Comparison of ENCODE assay signal across 11 cellular contexts in the genomic region with DNA sequence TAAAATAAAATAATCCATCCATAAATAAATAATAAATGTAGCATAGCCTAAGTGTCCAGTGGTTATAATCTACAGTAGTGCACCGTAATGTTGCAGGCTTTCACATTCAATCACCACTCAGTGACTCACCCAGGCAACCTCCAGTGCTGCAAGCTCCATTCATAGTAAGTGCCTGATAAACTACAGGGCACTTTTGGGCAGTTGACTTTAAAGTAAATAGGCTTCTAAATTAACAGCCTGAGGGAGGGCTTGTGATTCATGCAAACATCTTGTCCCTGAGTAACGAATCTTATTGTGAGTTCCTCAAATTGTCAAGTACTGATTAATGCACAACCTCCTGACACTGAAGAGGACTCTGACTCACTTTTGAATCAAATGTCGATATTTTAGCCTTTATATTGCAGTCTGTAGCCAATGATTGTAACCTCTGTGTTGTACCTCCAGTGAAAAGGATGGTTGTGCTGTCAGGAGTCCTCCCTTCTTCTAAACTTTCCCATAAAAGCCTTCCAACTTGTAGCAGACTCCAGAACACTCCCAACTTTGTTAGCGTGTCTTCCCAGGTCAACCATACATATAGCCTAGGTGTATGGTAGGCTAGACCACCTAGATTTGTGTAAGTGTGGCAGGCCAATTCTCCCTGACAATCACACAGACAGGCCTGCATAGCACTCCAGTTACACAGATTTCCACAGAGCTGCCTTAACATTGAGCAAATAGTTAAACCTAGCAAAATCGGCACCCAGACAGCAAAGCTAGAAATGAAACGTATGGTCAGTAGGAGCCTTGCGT. TPM values are rescaled to one million over a fixed set of nuclear protein-coding genes. Genes with fewer than 3 reads are reported as not detected.
DNase-seq lines count a peak whose midpoint lies in the region; ATAC-seq and TF ChIP-seq lines count a peak whose summit lies in the region.
"Had no signal": no experiment of that assay in that cellular context is flagged by ENCODE, and none has a peak within 500 bp of the region (broad histone marks: within the 10 kb centered on the region; RNA-seq: fewer than 3 reads in every experiment).

No MANE protein-coding gene starts in this region.

- no peaks in the 10 kb centered on the region for H3K79me2 ChIP-seq in PC-9 (ENCODE audit: low read depth)

- H3K4me1 ChIP-seq in PC-9 (replicated peaks; ENCODE audit: insufficient read depth) = peaks cover 21% of the 10 kb centered on the region
- H3K4me1 ChIP-seq: tibial artery had no signal

- no peak for TF ChIP-seq CTCF in PC-9 (conservative IDR thresholded peaks at IDR 0.05)
- TF ChIP-seq CTCF in fibroblast of mammary gland (conservative IDR thresholded peaks at IDR 0.05; ENCODE audit: control insufficient read depth, insufficient read depth, low read depth, low read length) = no peak

- peak overlapping the region; percentile 71 for H3K27ac ChIP-seq in PC-9
- H3K27ac ChIP-seq: tibial artery had no signal

- H3K4me3 ChIP-seq in PC-9 (no peak overlapping the region), fibroblast of mammary gland (ENCODE audit: control insufficient read depth, low read depth, low read length) (no peak overlapping the region)
- H3K4me3 ChIP-seq: tibial artery had no signal

- POLR2A ChIA-PET in PC-9 (lab: Charles Lee; ENCODE audit: unreplicated experiment) = interaction anchor here (0.6 kb wide), 2 partner anchors 46 to 336 kb away, joined by 3 to 4 read pairs; no protein-coding TSS in a partner anchor

- intact Hi-C loops in PC-9 (cut with micrococcal nuclease; ENCODE audit: unreplicated experiment) = loop anchor here (1.0 to 5.0 kb wide), 2 partner anchors 369 to 399 kb away; no protein-coding TSS in a partner anchor

- no peaks in the 10 kb centered on the region for H3K4me1 Mint-ChIP-seq in activated T-cell treated with anti-CD3 and anti-CD28 coated beads, Interleukin-2, amount 50 U/mL, for 72 hours (ENCODE audit: low read depth)
- peaks cover 2% of the 10 kb centered on the region for H3K4me1 Mint-ChIP-seq in activated T-cell treated with anti-CD3 and anti-CD28 coated beads, Interleukin-2, amount 50 U/mL, for 4 hours (ENCODE audit: low read depth)
- peaks cover 7% of the 10 kb centered on the region for H3K4me1 Mint-ChIP-seq in stimulated activated memory B cell treated with anti-CD40 and anti-IgM and Interleukin-4, amounts not matched to agents 10 μg/mL and 1 μg/mL and 100 μg/mL, for 72 hours

- peaks cover 0 to 4% of the 10 kb centered on the region in 2 donors for H3K9me3 Mint-ChIP-seq in activated T-cell treated with anti-CD3 and anti-CD28 coated beads, Interleukin-2, amount 50 U/mL, for 72 hours
- peaks cover 6% of the 10 kb centered on the region for H3K9me3 Mint-ChIP-seq in activated T-cell treated with anti-CD3 and anti-CD28 coated beads, Interleukin-2, amount 50 U/mL, for 4 hours
- peaks cover 3% of the 10 kb centered on the region for H3K9me3 Mint-ChIP-seq in stimulated activated memory B cell treated with anti-CD40 and anti-IgM and Interleukin-4, amounts not matched to agents 10 μg/mL and 1 μg/mL and 100 μg/mL, for 72 hours

- no peak overlapping the region for H3K4me3 Mint-ChIP-seq in activated T-cell treated with anti-CD3 and anti-CD28 coated beads, Interleukin-2, amount 50 U/mL, for 72 hours
- no peak overlapping the region for H3K4me3 Mint-ChIP-seq in activated T-cell treated with anti-CD3 and anti-CD28 coated beads, Interleukin-2, amount 50 U/mL, for 4 hours
- H3K4me3 Mint-ChIP-seq in stimulated activated memory B cell treated with anti-CD40 and anti-IgM and Interleukin-4, amounts not matched to agents 10 μg/mL and 1 μg/mL and 100 μg/mL, for 72 hours = no peak overlapping the region
- H3K4me3 Mint-ChIP-seq: brain had no signal

- no peak overlapping the region for H3K27ac Mint-ChIP-seq in activated T-cell treated with anti-CD3 and anti-CD28 coated beads, Interleukin-2, amount 50 U/mL, for 72 hours
- peak overlapping the region; percentile 39 for H3K27ac Mint-ChIP-seq in stimulated activated memory B cell treated with anti-CD40 and anti-IgM and Interleukin-4, amounts not matched to agents 10 μg/mL and 1 μg/mL and 100 μg/mL, for 72 hours

- H3F3A ChIP-seq in PC-9 (ENCODE audit: insufficient read depth, low read depth) = peaks cover 19% of the 10 kb centered on the region

- no peaks in the 10 kb centered on the region for H3K9me2 ChIP-seq in PC-9 (ENCODE audit: insufficient read depth)

- peaks cover 5% of the 10 kb centered on the region; the same call in 1 of the 2 replicates for H3K9me3 ChIP-seq in PC-9 (ENCODE audit: insufficient read depth, low read depth)
- H3K9me3 ChIP-seq: tibial artery had no signal

- H3K4me2 ChIP-seq in PC-9 = peak overlapping the region; percentile 45

- no peaks in the 10 kb centered on the region for H3K27me3 Mint-ChIP-seq in activated T-cell treated with anti-CD3 and anti-CD28 coated beads, Interleukin-2, amount 50 U/mL, for 72 hours (ENCODE audit: low read depth)
- H3K27me3 Mint-ChIP-seq in activated T-cell treated with anti-CD3 and anti-CD28 coated beads, Interleukin-2, amount 50 U/mL, for 4 hours (ENCODE audit: low read depth) = no peaks in the 10 kb centered on the region
- no peaks in the 10 kb centered on the region for H3K27me3 Mint-ChIP-seq in stimulated activated memory B cell treated with anti-CD40 and anti-IgM and Interleukin-4, amounts not matched to agents 10 μg/mL and 1 μg/mL and 100 μg/mL, for 72 hours
- H3K27me3 Mint-ChIP-seq: brain had no signal

- ATAC-seq in activated T-cell treated with anti-CD3 and anti-CD28 coated beads, Interleukin-2, amount 50 U/mL, for 72 hours (replicated peaks in 1 of 2) = peak; percentile 82 to 90
- no peak for ATAC-seq in activated T-cell treated with anti-CD3 and anti-CD28 coated beads, Interleukin-2, amount 50 U/mL, for 4 hours
- no peak for ATAC-seq in stimulated activated memory B cell treated with anti-CD40 and anti-IgM and Interleukin-4, amounts not matched to agents 10 μg/mL and 1 μg/mL and 100 μg/mL, for 72 hours
- ATAC-seq in HG02759 (IDR thresholded peaks at IDR 0.05; ENCODE audit: unreplicated experiment) = no peak

- DNase-seq in activated T-cell treated with anti-CD3 and anti-CD28 coated beads, Interleukin-2, amount 50 U/mL, for 72 hours = peak; percentile 24 to 34
- no peak for DNase-seq in activated T-cell treated with anti-CD3 and anti-CD28 coated beads, Interleukin-2, amount 50 U/mL, for 4 hours
- DNase-seq in PC-9 = peak; percentile 71 to 99
- peak; percentile 96 for DNase-seq in fibroblast of mammary gland (ENCODE audit: low read depth)
- DNase-seq in iPS-NIHi11 (ENCODE audit: low spot score) = no peak
- no peak for DNase-seq in putamen (ENCODE audit: low spot score)
- DNase-seq: COR-L47, tibial artery had no signal

- no peaks in the 10 kb centered on the region for H4K20me1 ChIP-seq in PC-9 (ENCODE audit: insufficient read depth)

- H3K27me3 ChIP-seq in PC-9 (ENCODE audit: insufficient read depth, low read depth) = no peaks in the 10 kb centered on the region
- H3K27me3 ChIP-seq: tibial artery had no signal

- BruUV-seq in PC-9 (replicated peaks; lab: Mats Ljungman, UMichigan) = no TSS peak

- CTCF ChIA-PET in PC-9 (lab: Charles Lee) = interaction anchor here (0.5 to 1.0 kb wide), 4 partner anchors 148 to 648 kb away, joined by 3 to 7 read pairs (median 4); no protein-coding TSS in a partner anchor

- no peak overlapping the region for H2AFZ ChIP-seq in PC-9

- H3K36me3 ChIP-seq in PC-9 (ENCODE audit: low read depth) = no peaks in the 10 kb centered on the region
- H3K36me3 ChIP-seq: tibial artery had no signal

- peaks cover 2 to 5% of the 10 kb centered on the region in 2 donors for H3K36me3 Mint-ChIP-seq in activated T-cell treated with anti-CD3 and anti-CD28 coated beads, Interleukin-2, amount 50 U/mL, for 72 hours (ENCODE audit: insufficient read depth in 2 of 2)
- no peaks in the 10 kb centered on the region for H3K36me3 Mint-ChIP-seq in activated T-cell treated with anti-CD3 and anti-CD28 coated beads, Interleukin-2, amount 50 U/mL, for 4 hours (ENCODE audit: insufficient read depth)
- no peaks in the 10 kb centered on the region for H3K36me3 Mint-ChIP-seq in stimulated activated memory B cell treated with anti-CD40 and anti-IgM and Interleukin-4, amounts not matched to agents 10 μg/mL and 1 μg/mL and 100 μg/mL, for 72 hours
- H3K36me3 Mint-ChIP-seq: brain had no signal

RNA-seq across cellular contexts. Expression of gene BICD1, which starts 54.9 kb away (rescaled TPM):
- total RNA-seq in activated T-cell treated with anti-CD3 and anti-CD28 coated beads, Interleukin-2, amount 50 U/mL, for 72 hours = 10 to 100 TPM; 14.3 to 15.3 TPM
- total RNA-seq in activated T-cell treated with anti-CD3 and anti-CD28 coated beads, Interleukin-2, amount 50 U/mL, for 4 hours = 10 to 100 TPM; 17.9 to 19.5 (median 18.9) TPM
- 41.1 and 41.3 TPM in 2 replicates for total RNA-seq in PC-9 (2021)

Comparison
In these comparisons a context has a peak if more than half of its experiments do, and no peak if none do; other contexts are left out.
1. ATAC-seq: peak in activated T-cell treated with anti-CD3 and anti-CD28 coated beads, Interleukin-2, amount 50 U/mL, for 72 hours (2 of 2); none in activated T-cell treated with anti-CD3 and anti-CD28 coated beads, Interleukin-2, amount 50 U/mL, for 4 hours (0 of 2), stimulated activated memory B cell treated with anti-CD40 and anti-IgM and Interleukin-4, amounts not matched to agents 10 μg/mL and 1 μg/mL and 100 μg/mL, for 72 hours (single experiment) and HG02759 (single experiment).
2. DNase-seq: peak in activated T-cell treated with anti-CD3 and anti-CD28 coated beads, Interleukin-2, amount 50 U/mL, for 72 hours (2 of 2), PC-9 (2 of 2) and fibroblast of mammary gland (single experiment); none in activated T-cell treated with anti-CD3 and anti-CD28 coated beads, Interleukin-2, amount 50 U/mL, for 4 hours (single experiment), iPS-NIHi11 (single experiment) and putamen (single experiment).